14 cellular contexts compared by ENCODE assay signal in the genomic region with DNA sequence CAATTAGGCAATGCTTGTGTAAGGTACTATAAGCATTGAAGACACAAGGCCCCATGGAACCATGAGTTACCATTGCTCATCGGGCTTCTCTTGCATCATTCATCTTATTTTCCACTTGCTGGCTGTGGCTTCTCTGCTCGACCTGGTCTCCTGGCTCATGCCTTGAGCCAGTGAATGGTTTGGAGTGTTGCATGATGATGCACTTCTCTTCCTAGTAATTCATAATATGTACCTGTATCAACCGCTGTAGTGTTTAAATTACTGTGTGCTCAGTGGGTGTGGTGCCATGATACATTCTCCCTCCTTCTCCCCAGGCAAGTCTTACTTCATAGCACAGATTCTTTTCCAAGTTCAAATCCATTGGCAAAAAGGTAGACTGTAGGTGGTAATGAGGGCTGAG.
"Had no signal": no experiment of that assay in that cellular context is flagged by ENCODE, and none has a peak within 500 bp of the region (broad histone marks: within the 10 kb centered on the region; RNA-seq: fewer than 3 reads in every experiment).

No MANE protein-coding gene starts in this region.

- ATAC-seq: activated CD8-positive, alpha-beta memory T cell treated with anti-CD3 and anti-CD28 coated beads, Interleukin-2, amount 10 ng/mL, durations not matched to agents 7 days and 5 days; left cardiac atrium; lower lobe of right lung; pancreas had no signal

- H2AFZ ChIP-seq: neural progenitor cell had no signal

- FAIRE-seq: colon, pancreas had no signal

- DNase-seq: activated CD4-positive, alpha-beta T cell treated with anti-CD3 and anti-CD28 coated beads, Interleukin-2, amount 50 U/mL, for 48 hours; activated CD4-positive, CD25-positive, alpha-beta regulatory T cell treated with anti-CD3 and anti-CD28 coated beads, Interleukin-2, amount 50 U/mL, for 72 hours; activated CD8-positive, alpha-beta memory T cell treated with anti-CD3 and anti-CD28 coated beads, Interleukin-2, amount 10 ng/mL, durations not matched to agents 7 days and 5 days; activated T-cell treated with anti-CD3 and anti-CD28 coated beads, Interleukin-2, amount 50 U/mL, for 48 hours; aorta; hippocampal formation; left cardiac atrium; lower lobe of right lung; midbrain; pancreas had no signal

- H3K4me1 Mint-ChIP-seq: activated CD8-positive, alpha-beta memory T cell treated with anti-CD3 and anti-CD28 coated beads, Interleukin-2, amount 10 ng/mL, durations not matched to agents 7 days and 5 days; neural progenitor cell had no signal

- H3K27ac ChIP-seq: cardiac muscle cell, lower lobe of right lung, neural progenitor cell, pancreas, tibial nerve had no signal

- H3K36me3 ChIP-seq: cardiac muscle cell, lower lobe of right lung, neural progenitor cell, pancreas, tibial nerve had no signal

- H3K27me3 Mint-ChIP-seq: activated CD8-positive, alpha-beta memory T cell treated with anti-CD3 and anti-CD28 coated beads, Interleukin-2, amount 10 ng/mL, durations not matched to agents 7 days and 5 days had no signal

- H3K36me3 Mint-ChIP-seq: activated CD8-positive, alpha-beta memory T cell treated with anti-CD3 and anti-CD28 coated beads, Interleukin-2, amount 10 ng/mL, durations not matched to agents 7 days and 5 days; neural progenitor cell had no signal

- H3K4me2 ChIP-seq: neural progenitor cell had no signal

- H3K4me3 ChIP-seq: cardiac muscle cell, lower lobe of right lung, neural progenitor cell, pancreas, tibial nerve had no signal

- H3K4me1 ChIP-seq: lower lobe of right lung, neural progenitor cell, pancreas, tibial nerve had no signal

- H3K27me3 ChIP-seq: cardiac muscle cell, neural progenitor cell, pancreas, tibial nerve had no signal

- H3K9ac ChIP-seq: neural progenitor cell had no signal

- H3K9me3 ChIP-seq: lower lobe of right lung, pancreas, tibial nerve had no signal

- H3K4me3 Mint-ChIP-seq: activated CD8-positive, alpha-beta memory T cell treated with anti-CD3 and anti-CD28 coated beads, Interleukin-2, amount 10 ng/mL, durations not matched to agents 7 days and 5 days; neural progenitor cell had no signal

- H3K27ac Mint-ChIP-seq: activated CD8-positive, alpha-beta memory T cell treated with anti-CD3 and anti-CD28 coated beads, Interleukin-2, amount 10 ng/mL, durations not matched to agents 7 days and 5 days; neural progenitor cell had no signal

- H3K9me3 Mint-ChIP-seq: neural progenitor cell had no signal
